8 cellular contexts compared by ENCODE assay signal in genomic region chrX:1391370-1391706, GRCh38. TPM values are rescaled to one million over a fixed set of nuclear protein-coding genes. Genes with fewer than 3 reads are reported as not detected.
DNase-seq lines count a peak whose midpoint lies in the region; ATAC-seq and TF ChIP-seq lines count a peak whose summit lies in the region.

No MANE protein-coding gene starts in this region.

- peaks cover 17% of the 10 kb centered on the region for H3K4me1 ChIP-seq in OCI-LY3 (ENCODE audit: low read length)

- H3K4me3 Mint-ChIP-seq in endothelial cell (ENCODE audit: unreplicated experiment) (peak overlapping the region; percentile 94), nephron (peak overlapping the region; percentile 93 to 97 (median 96))

- H3K36me3 Mint-ChIP-seq in endothelial cell (ENCODE audit: low read depth, unreplicated experiment) (peaks cover 56% of the 10 kb centered on the region), nephron (ENCODE audit: low read depth) (peaks cover 61% of the 10 kb centered on the region)

- H3K4me2 ChIP-seq in OCI-LY3 (ENCODE audit: low read length), result peak overlapping the region; percentile 91

- H3K79me2 ChIP-seq in OCI-LY3 (ENCODE audit: low read length), result peaks cover 94% of the 10 kb centered on the region

- H3K27me3 Mint-ChIP-seq in endothelial cell (ENCODE audit: unreplicated experiment) (peaks cover 38% of the 10 kb centered on the region), nephron (ENCODE audit: low read depth) (peaks cover 3% of the 10 kb centered on the region)

- no peaks in the 10 kb centered on the region for H3K9me3 Mint-ChIP-seq in endothelial cell (ENCODE audit: unreplicated experiment)
- H3K9me3 Mint-ChIP-seq in nephron, result no peaks in the 10 kb centered on the region

- H3K27ac ChIP-seq in OCI-LY3 (ENCODE audit: low read length), result peak overlapping the region; percentile 91

- ATAC-seq in HG03457 (IDR thresholded peaks at IDR 0.05; ENCODE audit: unreplicated experiment), result no peak

- TF ChIP-seq CTCF in OCI-LY3 (IDR thresholded peaks at IDR 0.05; ENCODE audit: low read depth, low read length), result no peak
- no peak for TF ChIP-seq CTCF in endothelial cell (IDR thresholded peaks at IDR 0.05; ENCODE audit: unreplicated experiment)
- no peak for TF ChIP-seq CTCF in nephron (IDR thresholded peaks at IDR 0.05; ENCODE audit: unreplicated experiment in 3 of 3)

- peaks cover 19% of the 10 kb centered on the region for H3K4me1 Mint-ChIP-seq in endothelial cell (ENCODE audit: unreplicated experiment)
- H3K4me1 Mint-ChIP-seq in nephron, result peaks cover 31% of the 10 kb centered on the region

- H3K9ac ChIP-seq in OCI-LY3 (ENCODE audit: low read length), result peak overlapping the region; percentile 98

- H3K9me3 ChIP-seq in OCI-LY3 (ENCODE audit: insufficient read depth, low read length), result no peaks in the 10 kb centered on the region

- peak overlapping the region; percentile 92 for H3K4me3 ChIP-seq in OCI-LY3 (ENCODE audit: low read length)

- no peak overlapping the region for H2AFZ ChIP-seq in OCI-LY3 (ENCODE audit: low read depth, low read length)

- peak; percentile 83 for DNase-seq in activated CD4-positive, CD25-positive, alpha-beta regulatory T cell treated with anti-CD3 and anti-CD28 coated beads, Interleukin-2, amount 50 U/mL, for 16 hours (ENCODE audit: low read depth, low spot score)
- DNase-seq in activated CD4-positive, CD25-positive, alpha-beta regulatory T cell (lab: John Stamatoyannopoulos, UW), result no peak
- DNase-seq in endothelial cell (ENCODE audit: low spot score), result peak; percentile 97
- DNase-seq in NCI-H2227 (lab: John Stamatoyannopoulos, UW; ENCODE audit: unreplicated experiment), result no peak
- no peak for DNase-seq in NCI-H510A treated with DMSO at 0.1 percent for 48 hours (lab: John Stamatoyannopoulos, UW)

- no peaks in the 10 kb centered on the region for H3K27me3 ChIP-seq in OCI-LY3 (ENCODE audit: low read depth, low read length)

- H4K20me1 ChIP-seq in OCI-LY3 (ENCODE audit: insufficient read depth, low read length), result peaks cover 60% of the 10 kb centered on the region

- H3K36me3 ChIP-seq in OCI-LY3 (replicated peaks; ENCODE audit: low read depth, low read length), result peaks cover 66% of the 10 kb centered on the region

- H3K27ac Mint-ChIP-seq in endothelial cell (ENCODE audit: unreplicated experiment) (peak overlapping the region; percentile 72), nephron (peak overlapping the region; percentile 33 to 97 (median 56))

RNA-seq across cellular contexts. Expression of gene SLC25A6, which starts 0.6 kb away (rescaled TPM):
- 488 TPM for total RNA-seq in endothelial cell (ENCODE audit: unreplicated experiment)

RNA-seq across cellular contexts. Expression of gene IL3RA, which starts 54.8 kb away (rescaled TPM):
- total RNA-seq in endothelial cell (ENCODE audit: unreplicated experiment), result 0.97 TPM

Comparison
In these comparisons a context has a peak if more than half of its experiments do, and no peak if none do; other contexts are left out.
1. DNase-seq: peak in activated CD4-positive, CD25-positive, alpha-beta regulatory T cell treated with anti-CD3 and anti-CD28 coated beads, Interleukin-2, amount 50 U/mL, for 16 hours (single experiment) and endothelial cell (single experiment); none in activated CD4-positive, CD25-positive, alpha-beta regulatory T cell (0 of 4), NCI-H2227 (single experiment) and NCI-H510A treated with DMSO at 0.1 percent for 48 hours (single experiment).